ENCODE assay signal across 8 cellular contexts in the genomic region with DNA sequence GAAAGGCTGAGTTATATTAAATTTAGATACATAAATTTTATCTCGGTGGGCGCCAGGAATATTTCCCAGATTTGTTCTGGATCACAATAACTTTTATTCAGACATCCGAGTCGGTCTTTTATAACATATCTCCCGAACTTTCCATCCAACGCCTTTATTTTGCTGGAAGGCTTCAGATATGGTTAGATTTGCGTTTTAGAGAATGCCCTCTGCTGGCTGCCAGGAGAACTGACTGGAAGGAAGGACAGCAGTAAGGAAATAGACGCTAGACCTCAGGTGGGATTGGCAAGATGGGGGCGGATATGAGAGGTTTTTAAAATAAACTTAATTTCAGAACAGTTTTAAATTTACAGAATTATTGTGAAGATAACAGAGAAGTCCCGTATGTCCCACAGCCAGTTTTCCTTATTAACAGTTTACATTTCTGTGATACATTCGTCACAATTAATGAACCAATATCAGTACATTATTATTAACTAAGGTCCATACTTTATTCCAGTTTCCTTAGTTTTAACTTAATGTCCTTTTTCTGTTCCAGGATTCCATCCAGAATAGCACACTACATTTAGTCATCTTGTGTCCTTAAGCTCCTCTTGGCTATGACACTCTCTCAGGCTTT. TPM values are rescaled to one million over a fixed set of nuclear protein-coding genes. Genes with fewer than 3 reads are reported as not detected.
DNase-seq lines count a peak whose midpoint lies in the region; ATAC-seq, FAIRE-seq and TF ChIP-seq lines count a peak whose summit lies in the region.

No MANE protein-coding gene starts in this region.

- H3K27me3 ChIP-seq in A673 (replicated peaks; ENCODE audit: insufficient read depth, low read depth, low read length, poor library complexity), result no peaks in the 10 kb centered on the region

- intact Hi-C loops in A673 (cut with micrococcal nuclease; ENCODE audit: unreplicated experiment), result loop anchor here (1.0 kb wide), 1 partner anchor 17 kb away; no protein-coding TSS in a partner anchor

- DNase-seq in A673 (ENCODE audit: low spot score) (peak; percentile 73), GM10266 (ENCODE audit: extremely low spot score) (no peak), NCI-H1930 (lab: John Stamatoyannopoulos, UW) (peak; percentile 30 to 48), epithelial cell of proximal tubule (ENCODE audit: low read depth) (no peak), myocyte (ENCODE audit: low read depth) (peak; percentile 43), HTR-8/SVneo (ENCODE audit: insufficient read length, low spot score) (no peak)

- BruUV-seq in A673 (replicated peaks; lab: Mats Ljungman, UMichigan), result no TSS peak

- POLR2A ChIA-PET in A673 (lab: Charles Lee; ENCODE audit: low non-redundant PET), result no interaction called here

- CTCF ChIA-PET in A673 (lab: Charles Lee), result no interaction called here

- no peak for ATAC-seq in HG03460 (IDR thresholded peaks at IDR 0.05; ENCODE audit: unreplicated experiment)

- H3K4me3 ChIP-seq in A673 (ENCODE audit: low read depth, low read length, poor library complexity, severe bottlenecking) (peak overlapping the region; percentile 45), WI38 (ENCODE audit: low read depth, low read length) (peak overlapping the region; percentile 47), epithelial cell of proximal tubule (ENCODE audit: low read depth, low read length) (peak overlapping the region; percentile 55)

- H3K9me3 ChIP-seq in A673 (ENCODE audit: low read depth, low read length, poor library complexity, severe bottlenecking), result no peaks in the 10 kb centered on the region

- peaks cover 11% of the 10 kb centered on the region for H3K4me1 ChIP-seq in A673 (ENCODE audit: insufficient read depth, low read length, poor library complexity, severe bottlenecking)

- FAIRE-seq in HTR-8/SVneo (lab: Jason Lieb, UNC), result no peak

- H3K36me3 ChIP-seq in A673 (ENCODE audit: insufficient read depth, low read length, poor library complexity, severe bottlenecking), result peaks cover 25% of the 10 kb centered on the region

- H3K27ac ChIP-seq in A673 (ENCODE audit: low read depth, low read length, poor library complexity, severe bottlenecking), result peak overlapping the region; percentile 55

- TF ChIP-seq CTCF in A673 (conservative IDR thresholded peaks at IDR 0.05; ENCODE audit: low read depth, low read length) (peak; percentile 86), GM10266 (IDR thresholded peaks at IDR 0.05; ENCODE audit: control insufficient read depth, insufficient read depth, low read depth, missing control alignments) (peak; percentile 66), WI38 (IDR thresholded peaks at IDR 0.05; ENCODE audit: low read depth, low read length) (peak; percentile 95), epithelial cell of proximal tubule (conservative IDR thresholded peaks at IDR 0.05; ENCODE audit: low read depth, low read length) (peak; percentile 74)

RNA-seq across cellular contexts. Expression of gene KANTR, which starts 4.6 kb away (rescaled TPM):
- 15.1 and 15.4 TPM in 2 replicates for total RNA-seq in A673 (2021)
- total RNA-seq in epithelial cell of proximal tubule, result 1.9 and 3.1 TPM in 2 replicates
- total RNA-seq in myocyte, result 3.3 and 4.2 TPM in 2 replicates
- 1.9 TPM for polyA plus RNA-seq in myocyte (2012)

RNA-seq across cellular contexts. Expression of gene TSPYL2, which starts 7.2 kb away (rescaled TPM):
- total RNA-seq in A673 (2021), result 25.0 and 30.0 TPM in 2 replicates
- total RNA-seq in epithelial cell of proximal tubule, result 3.2 and 5.6 TPM in 2 replicates
- total RNA-seq in myocyte, result 14.5 and 19.9 TPM in 2 replicates
- 25.6 TPM for polyA plus RNA-seq in myocyte (2012)

RNA-seq across cellular contexts. Expression of gene GPR173, which starts 40.7 kb away (rescaled TPM):
- total RNA-seq in A673 (2021) (5.3 and 5.9 TPM in 2 replicates), epithelial cell of proximal tubule (1.5 and 2.2 TPM in 2 replicates), myocyte (2.2 and 2.5 TPM in 2 replicates)
- 7.4 TPM for polyA plus RNA-seq in myocyte (2012)

Comparison
In these comparisons a context has a peak if more than half of its experiments do, and no peak if none do; other contexts are left out.
1. DNase-seq: peak in A673 (single experiment), NCI-H1930 (2 of 2) and myocyte (single experiment); none in GM10266 (single experiment), epithelial cell of proximal tubule (single experiment) and HTR-8/SVneo (single experiment).
2. Peak in every context shown above with its lines, with median percentiles within 50 percentile points of each other: H3K4me3 ChIP-seq and CTCF ChIP-seq.